ENCODE assay signal across 8 cellular contexts in the genomic region with DNA sequence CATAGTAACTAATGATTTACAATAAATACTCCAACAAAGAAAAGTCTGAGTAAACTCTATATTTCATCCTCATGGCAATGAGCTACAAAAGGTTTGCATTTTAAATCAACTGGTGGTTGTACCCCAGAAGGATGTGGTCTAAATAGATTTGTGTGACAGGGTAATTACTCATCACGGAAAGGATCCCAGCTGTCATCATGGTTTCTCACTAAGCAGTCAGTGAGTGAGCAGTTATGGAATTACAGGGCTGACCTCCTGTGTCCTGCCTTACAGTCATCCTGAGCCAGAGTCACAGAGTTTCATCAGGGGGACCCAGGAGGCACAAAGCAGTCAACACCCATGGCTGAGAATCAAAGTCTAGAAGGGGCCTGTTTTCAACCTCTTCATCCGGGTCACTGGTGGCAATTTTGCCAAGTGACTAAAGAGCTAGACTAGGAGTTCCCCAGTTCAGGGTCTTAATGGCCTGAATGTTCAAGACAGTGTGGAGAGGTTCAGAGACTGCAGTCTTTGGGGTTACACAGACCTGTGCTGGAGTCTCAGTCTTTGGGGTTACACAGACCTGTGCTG.
DNase-seq lines count a peak whose midpoint lies in the region; ATAC-seq and TF ChIP-seq lines count a peak whose summit lies in the region.

No MANE protein-coding gene starts in this region.

- WGBS in heart right ventricle, 2 donors, result 75 to 82% methylated on average over 2 of the region's 2 CpGs

- H3K4me3 Mint-ChIP-seq in nephron progenitor cell, result no peak overlapping the region

- H3K9me3 Mint-ChIP-seq in nephron progenitor cell, result no peaks in the 10 kb centered on the region

- no peaks in the 10 kb centered on the region for H3K27me3 Mint-ChIP-seq in nephron progenitor cell (ENCODE audit: low read depth, poor library complexity)

- peak overlapping the region; percentile 36 for H2AFZ ChIP-seq in ACC112 (ENCODE audit: low read length, unreplicated experiment)

- peaks cover 59% of the 10 kb centered on the region for H3K4me1 Mint-ChIP-seq in nephron progenitor cell

- peak; percentile 87 for ATAC-seq in GM19043 (IDR thresholded peaks at IDR 0.05; ENCODE audit: low read depth, unreplicated experiment)
- peak; percentile 83 for ATAC-seq in HG03103 (IDR thresholded peaks at IDR 0.05; ENCODE audit: low read depth, unreplicated experiment)
- no peak for ATAC-seq in heart right ventricle

- H3K9me3 ChIP-seq in heart right ventricle, result no peaks in the 10 kb centered on the region

- H3K27me3 ChIP-seq in ACC112 (ENCODE audit: insufficient read depth, low read length) (no peaks in the 10 kb centered on the region), kidney epithelial cell (ENCODE audit: control insufficient read depth, insufficient read depth, low read length) (no peaks in the 10 kb centered on the region), heart right ventricle (no peaks in the 10 kb centered on the region)

- H3K27ac ChIP-seq in ACC112 (ENCODE audit: low read depth, low read length) (peak overlapping the region; percentile 94), heart right ventricle (peak overlapping the region in 1 of 10 donors; percentile 45)

- no peaks in the 10 kb centered on the region for H3K36me3 Mint-ChIP-seq in nephron progenitor cell (ENCODE audit: low read depth)

- peak; percentile 64 to 71 for DNase-seq in activated CD4-positive, alpha-beta T cell treated with anti-CD3 and anti-CD28 coated beads, Interleukin-2, amount 50 U/mL, for 48 hours
- DNase-seq in kidney epithelial cell (ENCODE audit: low read depth), result peak; percentile 90
- no peak for DNase-seq in nephron progenitor cell
- no peak for DNase-seq in mucosa of gallbladder (ENCODE audit: low spot score)
- no peak for DNase-seq in heart right ventricle

- H3K4me3 ChIP-seq in ACC112 (ENCODE audit: low read depth, low read length), result peak overlapping the region; percentile 24; the same call in 1 of the 2 replicates
- H3K4me3 ChIP-seq in kidney epithelial cell (ENCODE audit: low read depth, low read length), result no peak overlapping the region
- H3K4me3 ChIP-seq in heart right ventricle, result no peak overlapping the region

- H3K79me2 ChIP-seq in ACC112 (ENCODE audit: control insufficient read depth, insufficient read depth, low read length, unreplicated experiment), result no peaks in the 10 kb centered on the region

- H3K4me1 ChIP-seq in ACC112 (ENCODE audit: control insufficient read depth, insufficient read depth, low read length, unreplicated experiment) (peaks cover 31% of the 10 kb centered on the region), heart right ventricle (peaks cover 0 to 23% (median 0%) of the 10 kb centered on the region in 9 donors)

- H3K36me3 ChIP-seq in ACC112 (ENCODE audit: insufficient read depth, low read length) (no peaks in the 10 kb centered on the region), kidney epithelial cell (ENCODE audit: control insufficient read depth, insufficient read depth, low read length) (no peaks in the 10 kb centered on the region), heart right ventricle (no peaks in the 10 kb centered on the region)

- H3K27ac Mint-ChIP-seq in nephron progenitor cell, result no peak overlapping the region

- intact Hi-C loops in heart right ventricle (cut with DNase I), result loop anchor here in 1 of 10 donors (10.0 kb wide), 1 partner anchor 265 kb away; no protein-coding TSS in a partner anchor

- TF ChIP-seq CTCF in kidney epithelial cell (IDR thresholded peaks at IDR 0.05; ENCODE audit: insufficient read depth, low read length, poor library complexity, severe bottlenecking), result no peak
- TF ChIP-seq CTCF in nephron progenitor cell (IDR thresholded peaks at IDR 0.05), result no peak
- no peak for TF ChIP-seq CTCF in heart right ventricle (IDR thresholded peaks at IDR 0.05)

Comparison
In these comparisons a context has a peak if more than half of its experiments do, and no peak if none do; other contexts are left out.
1. ATAC-seq: peak in GM19043 (single experiment) and HG03103 (single experiment); none in heart right ventricle (0 of 8).
2. DNase-seq: peak in activated CD4-positive, alpha-beta T cell treated with anti-CD3 and anti-CD28 coated beads, Interleukin-2, amount 50 U/mL, for 48 hours (2 of 2) and kidney epithelial cell (single experiment); none in nephron progenitor cell (single experiment), mucosa of gallbladder (single experiment) and heart right ventricle (0 of 2).